In genomic region chr3:172159376-172159775, GRCh38 we compare ENCODE assay signal across 17 cellular contexts.
DNase-seq lines count a peak whose midpoint lies in the region; ATAC-seq, FAIRE-seq and TF ChIP-seq lines count a peak whose summit lies in the region.
"Had no signal": no experiment of that assay in that cellular context is flagged by ENCODE, and none has a peak within 500 bp of the region (broad histone marks: within the 10 kb centered on the region; RNA-seq: fewer than 3 reads in every experiment).

No MANE protein-coding gene starts in this region.

- peak overlapping the region; percentile 73 for H3K27ac Mint-ChIP-seq in osteocyte (ENCODE audit: unreplicated experiment)
- H3K27ac Mint-ChIP-seq: activated CD4-positive, alpha-beta T cell treated with anti-CD3 and anti-CD28 coated beads, Interleukin-2, amount 10 ng/mL, durations not matched to agents 7 days and 5 days; activated naive CD8-positive, alpha-beta T cell treated with anti-CD3 and anti-CD28 coated beads, Interleukin-2, amount 50 U/mL, for 24 hours; CD8-positive, alpha-beta T cell; stimulated activated effector memory CD8-positive, alpha-beta T cell treated with anti-CD3 and anti-CD28 coated beads, Interleukin-12 subunit alpha, Interleukin-12 subunit beta, amount 100 ng/mL, for 72 hours had no signal

- POLR2A ChIA-PET in PC-3 (lab: Charles Lee; ENCODE audit: unreplicated experiment), result interaction anchor here (0.6 kb wide), 1 partner anchor 403 kb away, joined by 3 read pairs; no protein-coding TSS in a partner anchor

- H3K36me3 ChIP-seq in GM23248 (ENCODE audit: low read depth) (0 out of 2 replicates have a peak, but pooled peaks cover 7% of the 10 kb centered on the region), PC-3 (ENCODE audit: low read depth, low read length) (no peaks in the 10 kb centered on the region)
- H3K36me3 ChIP-seq: transverse colon had no signal

- no peaks in the 10 kb centered on the region for H3K27me3 ChIP-seq in GM23248 (replicated peaks; ENCODE audit: insufficient read depth)
- H3K27me3 ChIP-seq in PC-3 (ENCODE audit: low read length), result no peaks in the 10 kb centered on the region
- H3K27me3 ChIP-seq: foreskin keratinocyte, transverse colon had no signal

- ATAC-seq in PC-3, result peak; percentile 78
- ATAC-seq in GM21737 (IDR thresholded peaks at IDR 0.05; ENCODE audit: unreplicated experiment), result no peak
- ATAC-seq: activated naive CD8-positive, alpha-beta T cell treated with anti-CD3 and anti-CD28 coated beads, Interleukin-2, amount 50 U/mL, for 24 hours; CD8-positive, alpha-beta T cell; foreskin keratinocyte; stimulated activated effector memory CD8-positive, alpha-beta T cell treated with anti-CD3 and anti-CD28 coated beads, Interleukin-12 subunit alpha, Interleukin-12 subunit beta, amount 100 ng/mL, for 72 hours had no signal

- no peak for TF ChIP-seq CTCF in PC-3 (conservative IDR thresholded peaks at IDR 0.05; ENCODE audit: low read depth, low read length)
- TF ChIP-seq CTCF in osteocyte (IDR thresholded peaks at IDR 0.05), result no peak
- TF ChIP-seq CTCF in D721Med (IDR thresholded peaks at IDR 0.05; ENCODE audit: insufficient read depth, missing control alignments), result no peak

- DNase-seq in GM23248, result no peak
- peak; percentile 66 for DNase-seq in PC-3
- DNase-seq in fibroblast of peridontal ligament (ENCODE audit: extremely low read depth), result peak; percentile 71
- no peak for DNase-seq in osteocyte (ENCODE audit: extremely low spot score, unreplicated experiment)
- no peak for DNase-seq in D721Med (ENCODE audit: insufficient read length, low spot score)
- no peak for DNase-seq in anterior cingulate cortex (lab: John Stamatoyannopoulos, UW)
- no peak for DNase-seq in foreskin melanocyte
- DNase-seq: activated CD4-positive, alpha-beta T cell treated with anti-CD3 and anti-CD28 coated beads, Interleukin-2, amount 10 ng/mL, durations not matched to agents 7 days and 5 days; activated naive CD8-positive, alpha-beta T cell treated with anti-CD3 and anti-CD28 coated beads, Interleukin-2, amount 50 U/mL, for 24 hours; CD8-positive, alpha-beta T cell; DND-41; foreskin keratinocyte; hippocampal formation; transverse colon had no signal

- H3K4me1 ChIP-seq in GM23248 (ENCODE audit: insufficient read depth) (peaks cover 59% of the 10 kb centered on the region), PC-3 (ENCODE audit: insufficient read depth, low read length) (peaks cover 41% of the 10 kb centered on the region)

- intact Hi-C loops in PC-3 (cut with micrococcal nuclease), result no loop called here

- peaks cover 56% of the 10 kb centered on the region for H3K4me1 Mint-ChIP-seq in osteocyte (ENCODE audit: unreplicated experiment)

- no peak overlapping the region for H3K9ac ChIP-seq in GM23248
- H3K9ac ChIP-seq in PC-3 (ENCODE audit: low read length), result no peak overlapping the region

- no peak overlapping the region for H3K4me2 ChIP-seq in GM23248 (ENCODE audit: unreplicated experiment)
- peak overlapping the region; percentile 45 for H3K4me2 ChIP-seq in PC-3 (ENCODE audit: low read length)

- H2AFZ ChIP-seq in GM23248, result no peak overlapping the region
- no peak overlapping the region for H2AFZ ChIP-seq in PC-3 (ENCODE audit: low read length)

- no TSS peak for BruUV-seq in PC-3 (replicated peaks; lab: Mats Ljungman, UMichigan)

- in situ Hi-C loops in GM23248 (cut with MboI), result no loop called here

- H3K79me2 ChIP-seq in GM23248 (ENCODE audit: insufficient read depth) (peaks cover 100% of the 10 kb centered on the region), PC-3 (ENCODE audit: low read length) (peaks cover 98% of the 10 kb centered on the region)

- H3K9me3 Mint-ChIP-seq in osteocyte (ENCODE audit: unreplicated experiment), result no peaks in the 10 kb centered on the region
- H3K9me3 Mint-ChIP-seq: activated CD4-positive, alpha-beta T cell treated with anti-CD3 and anti-CD28 coated beads, Interleukin-2, amount 10 ng/mL, durations not matched to agents 7 days and 5 days; activated naive CD8-positive, alpha-beta T cell treated with anti-CD3 and anti-CD28 coated beads, Interleukin-2, amount 50 U/mL, for 24 hours; CD8-positive, alpha-beta T cell; stimulated activated effector memory CD8-positive, alpha-beta T cell treated with anti-CD3 and anti-CD28 coated beads, Interleukin-12 subunit alpha, Interleukin-12 subunit beta, amount 100 ng/mL, for 72 hours had no signal

- CTCF ChIA-PET in PC-3 (lab: Charles Lee), result no interaction called here

- H3F3A ChIP-seq in GM23248 (ENCODE audit: insufficient read depth) (peaks cover 81% of the 10 kb centered on the region), PC-3 (ENCODE audit: low read length, unreplicated experiment) (no peaks in the 10 kb centered on the region)

- H3K27ac ChIP-seq in GM23248, result peak overlapping the region; percentile 49
- peak overlapping the region; percentile 15 for H3K27ac ChIP-seq in PC-3 (ENCODE audit: low read length)
- H3K27ac ChIP-seq: foreskin keratinocyte had no signal

- no peak overlapping the region for H3K4me3 Mint-ChIP-seq in osteocyte (ENCODE audit: unreplicated experiment)
- H3K4me3 Mint-ChIP-seq: activated CD4-positive, alpha-beta T cell treated with anti-CD3 and anti-CD28 coated beads, Interleukin-2, amount 10 ng/mL, durations not matched to agents 7 days and 5 days; activated naive CD8-positive, alpha-beta T cell treated with anti-CD3 and anti-CD28 coated beads, Interleukin-2, amount 50 U/mL, for 24 hours; CD8-positive, alpha-beta T cell; stimulated activated effector memory CD8-positive, alpha-beta T cell treated with anti-CD3 and anti-CD28 coated beads, Interleukin-12 subunit alpha, Interleukin-12 subunit beta, amount 100 ng/mL, for 72 hours had no signal

- H3K4me3 ChIP-seq in GM23248 (no peak overlapping the region), PC-3 (ENCODE audit: low read length) (no peak overlapping the region)
- H3K4me3 ChIP-seq: transverse colon had no signal

- WGBS in GM23248 (ENCODE audit: low coverage in 1 of 2, low lambda C conversion rate in 2 of 2, missing lambda C conversion rate in 2 of 2), 2 experiments, result 71 to 84% methylated on average over 1 of the region's 1 CpG

- H3K9me2 ChIP-seq in GM23248 (ENCODE audit: insufficient read depth), result no peaks in the 10 kb centered on the region
- H3K9me2 ChIP-seq in PC-3 (replicated peaks; ENCODE audit: low read length), result no peaks in the 10 kb centered on the region

- H3K9me3 ChIP-seq in GM23248 (ENCODE audit: low read depth), result no peaks in the 10 kb centered on the region
- no peaks in the 10 kb centered on the region for H3K9me3 ChIP-seq in PC-3 (ENCODE audit: low read length)
- H3K9me3 ChIP-seq: transverse colon had no signal

- peaks cover 47% of the 10 kb centered on the region for H4K20me1 ChIP-seq in GM23248 (ENCODE audit: insufficient read depth)
- 0 out of 2 replicates have a peak, but pooled peaks cover 4% of the 10 kb centered on the region for H4K20me1 ChIP-seq in PC-3 (ENCODE audit: low read length)

- H3K27me3 Mint-ChIP-seq in osteocyte (ENCODE audit: unreplicated experiment), result no peaks in the 10 kb centered on the region
- H3K27me3 Mint-ChIP-seq: activated CD4-positive, alpha-beta T cell treated with anti-CD3 and anti-CD28 coated beads, Interleukin-2, amount 10 ng/mL, durations not matched to agents 7 days and 5 days; activated naive CD8-positive, alpha-beta T cell treated with anti-CD3 and anti-CD28 coated beads, Interleukin-2, amount 50 U/mL, for 24 hours had no signal

- FAIRE-seq in D721Med (lab: Jason Lieb, UNC), result no peak
- FAIRE-seq: keratinocyte had no signal

- H3K36me3 Mint-ChIP-seq in osteocyte (ENCODE audit: unreplicated experiment), result peaks cover 15% of the 10 kb centered on the region
- H3K36me3 Mint-ChIP-seq: CD8-positive, alpha-beta T cell; stimulated activated effector memory CD8-positive, alpha-beta T cell treated with anti-CD3 and anti-CD28 coated beads, Interleukin-12 subunit alpha, Interleukin-12 subunit beta, amount 100 ng/mL, for 72 hours had no signal

Comparison
In these comparisons a context has a peak if more than half of its experiments do, and no peak if none do; other contexts are left out.
1. DNase-seq: peak in PC-3 (single experiment) and fibroblast of peridontal ligament (single experiment); none in GM23248 (single experiment), osteocyte (single experiment), D721Med (single experiment), anterior cingulate cortex (0 of 58) and foreskin melanocyte (single experiment).